Comparison of ENCODE assay signal across 8 cellular contexts in genomic region chr12:111451649-111452129, GRCh38. TPM values are rescaled to one million over a fixed set of nuclear protein-coding genes. Genes with fewer than 3 reads are reported as not detected.
DNase-seq lines count a peak whose midpoint lies in the region; ATAC-seq and TF ChIP-seq lines count a peak whose summit lies in the region.

No MANE protein-coding gene starts in this region.

- no peak overlapping the region for H3K4me3 ChIP-seq in GM12865 (ENCODE audit: low read depth, low read length)
- H3K4me3 ChIP-seq in cardiac muscle cell = no peak overlapping the region
- H3K4me3 ChIP-seq in smooth muscle cell = no peak overlapping the region

- peaks cover 82% of the 10 kb centered on the region for H3K36me3 Mint-ChIP-seq in activated T-helper 17 cell treated with anti-CD3 and anti-CD28 coated beads, Interleukin-2, amount 50 U/mL, for 72 hours (ENCODE audit: low read depth)

- peaks cover 25% of the 10 kb centered on the region for H3F3A ChIP-seq in smooth muscle cell (ENCODE audit: low read depth)

- peaks cover 22% of the 10 kb centered on the region for H3K4me1 Mint-ChIP-seq in activated T-helper 17 cell treated with anti-CD3 and anti-CD28 coated beads, Interleukin-2, amount 50 U/mL, for 72 hours

- no peak overlapping the region for H3K4me3 Mint-ChIP-seq in activated T-helper 17 cell treated with anti-CD3 and anti-CD28 coated beads, Interleukin-2, amount 50 U/mL, for 72 hours

- H3K9me3 ChIP-seq in cardiac muscle cell (ENCODE audit: low read depth) (no peaks in the 10 kb centered on the region), smooth muscle cell (replicated peaks; ENCODE audit: low read depth) (no peaks in the 10 kb centered on the region)

- H4K20me1 ChIP-seq in smooth muscle cell (ENCODE audit: low read depth) = peaks cover 47% of the 10 kb centered on the region

- H3K4me2 ChIP-seq in smooth muscle cell = no peak overlapping the region

- H3K27ac ChIP-seq in cardiac muscle cell (no peak overlapping the region), smooth muscle cell (ENCODE audit: low read depth) (peak overlapping the region; percentile 32)

- H3K36me3 ChIP-seq in cardiac muscle cell (peaks cover 51% of the 10 kb centered on the region), smooth muscle cell (ENCODE audit: low read depth) (no peaks in the 10 kb centered on the region)

- H3K4me1 ChIP-seq in cardiac muscle cell (ENCODE audit: low read depth) = peaks cover 5% of the 10 kb centered on the region
- H3K4me1 ChIP-seq in smooth muscle cell (ENCODE audit: low read depth) = no peaks in the 10 kb centered on the region

- H3K27me3 Mint-ChIP-seq in activated T-helper 17 cell treated with anti-CD3 and anti-CD28 coated beads, Interleukin-2, amount 50 U/mL, for 72 hours = no peaks in the 10 kb centered on the region

- H2AFZ ChIP-seq in smooth muscle cell (ENCODE audit: low read depth) = no peak overlapping the region

- H3K27ac Mint-ChIP-seq in activated T-helper 17 cell treated with anti-CD3 and anti-CD28 coated beads, Interleukin-2, amount 50 U/mL, for 72 hours = no peak overlapping the region

- peak; percentile 40 for ATAC-seq in activated T-helper 17 cell treated with anti-CD3 and anti-CD28 coated beads, Interleukin-2, amount 50 U/mL, for 72 hours (replicated peaks)

- no peaks in the 10 kb centered on the region for H3K9me3 Mint-ChIP-seq in activated T-helper 17 cell treated with anti-CD3 and anti-CD28 coated beads, Interleukin-2, amount 50 U/mL, for 72 hours

- 60% methylated on average over 6 of the region's 6 CpGs for WGBS in smooth muscle cell (ENCODE audit: low lambda C conversion rate)

- DNase-seq in AG08396 (ENCODE audit: low spot score) = peak; percentile 36
- peak; percentile 67 for DNase-seq in GM12865 (ENCODE audit: low read depth)
- peak; percentile 32 for DNase-seq in NCI-H2171 (lab: John Stamatoyannopoulos, UW)
- peak; percentile 47 to 71 for DNase-seq in cardiac muscle cell (ENCODE audit: low read depth in 1 of 2, low spot score in 1 of 2)
- no peak for DNase-seq in smooth muscle cell (lab: John Stamatoyannopoulos, UW; ENCODE audit: unreplicated experiment)
- DNase-seq in effector CD4-positive, alpha-beta T cell = no peak
- DNase-seq in activated CD4-positive, alpha-beta T cell treated with anti-CD3 and anti-CD28 coated beads, Interleukin-2, amount 50 U/mL, for 1 hour = no peak

- TF ChIP-seq CTCF in GM12865 (IDR thresholded peaks at IDR 0.05; ENCODE audit: insufficient read depth, low read depth, low read length, missing control alignments) = peak; percentile 67
- TF ChIP-seq CTCF in cardiac muscle cell (IDR thresholded peaks at IDR 0.05; ENCODE audit: low read depth, low read length) = peak; percentile 78
- peak; percentile 84 for TF ChIP-seq CTCF in smooth muscle cell (IDR thresholded peaks at IDR 0.05; ENCODE audit: borderline replicate concordance, insufficient read depth, poor library complexity, severe bottlenecking)

- H3K27me3 ChIP-seq in cardiac muscle cell (no peaks in the 10 kb centered on the region), smooth muscle cell (ENCODE audit: low read depth) (no peaks in the 10 kb centered on the region)

- no peaks in the 10 kb centered on the region for H3K79me2 ChIP-seq in smooth muscle cell (ENCODE audit: low read depth)

- no peak overlapping the region for H3K9ac ChIP-seq in smooth muscle cell (ENCODE audit: low read depth)

RNA-seq across cellular contexts. Expression of gene SH2B3, which starts 46.0 kb away (rescaled TPM):
- total RNA-seq in activated T-helper 17 cell treated with anti-CD3 and anti-CD28 coated beads, Interleukin-2, amount 50 U/mL, for 72 hours = 10 to 100 TPM in 1 of 2 donors, 1 to 10 TPM in 1; 8.5 to 12.1 TPM
- total RNA-seq in cardiac muscle cell = 7.5 and 11.6 TPM in 2 replicates
- 5.2 and 5.5 TPM in 2 replicates for polyA plus RNA-seq in cardiac muscle cell
- 5.2 and 6.1 TPM in 2 replicates for total RNA-seq in smooth muscle cell
- polyA plus RNA-seq in smooth muscle cell = 3.7 and 4.7 TPM in 2 replicates

Comparison
In these comparisons a context has a peak if more than half of its experiments do, and no peak if none do; other contexts are left out.
1. DNase-seq: peak in AG08396 (single experiment), GM12865 (single experiment), NCI-H2171 (single experiment) and cardiac muscle cell (2 of 2); none in smooth muscle cell (single experiment), effector CD4-positive, alpha-beta T cell (single experiment) and activated CD4-positive, alpha-beta T cell treated with anti-CD3 and anti-CD28 coated beads, Interleukin-2, amount 50 U/mL, for 1 hour (single experiment).
2. Peak in every context shown above with its lines, with median percentiles within 50 percentile points of each other: CTCF ChIP-seq.